Comparison of ENCODE assay signal across 2 cellular contexts in genomic region chr12:109785854-109786253, GRCh38.
TF ChIP-seq lines count a peak whose summit lies in the region.

No MANE protein-coding gene starts in this region.

TF ChIP-seq in HepG2, 621 proteins besides CTCF, POLR2A, EP300 and RAD21:
- TF ChIP-seq ZNF768 (CRISPR knock-in tag; IDR thresholded peaks at IDR 0.05) (no peak), HNF1A (IDR thresholded peaks at IDR 0.05; ENCODE audit: low read depth) (no peak), HNF1A (CRISPR knock-in tag; IDR thresholded peaks at IDR 0.05; ENCODE audit: borderline replicate concordance) (no peak), ZNF629 (CRISPR knock-in tag; conservative IDR thresholded peaks at IDR 0.05) (peak; percentile 67), HNF4A (CRISPR knock-in tag; IDR thresholded peaks at IDR 0.05) (no peak), ZBTB49 (CRISPR knock-in tag; IDR thresholded peaks at IDR 0.05; ENCODE audit: borderline replicate concordance) (no peak), PBX2 (CRISPR knock-in tag; IDR thresholded peaks at IDR 0.05) (no peak)
TF ChIP-seq in HepG2: peak in this region for 1.

TF ChIP-seq in K562, 482 proteins besides CTCF, POLR2A, EP300 and RAD21:
- no peak for TF ChIP-seq CREB3 (tag; conservative IDR thresholded peaks at IDR 0.05; ENCODE audit: low read depth)
- no peak for TF ChIP-seq ZNF212 (CRISPR knock-in tag; IDR thresholded peaks at IDR 0.05)
- peak; percentile 60 for TF ChIP-seq RBM25 (IDR thresholded peaks at IDR 0.05; ENCODE audit: low read depth, low read length, severe bottlenecking)
